Comparison of ENCODE assay signal across 8 cellular contexts in genomic region chr11:67468835-67469811, GRCh38. TPM values are rescaled to one million over a fixed set of nuclear protein-coding genes. Genes with fewer than 3 reads are reported as not detected.
DNase-seq lines count a peak whose midpoint lies in the region; ATAC-seq, FAIRE-seq and TF ChIP-seq lines count a peak whose summit lies in the region.

TMEM134 (minus strand) TSS chr11:67469251; CDS start chr11:67469192, 59 bp downstream.

- CTCF ChIA-PET in WTC11 (lab: Charles Lee), result interaction anchor here (0.6 to 2.8 kb wide), 16 partner anchors 8 to 145 kb away, joined by 3 to 28 read pairs (median 4); partner anchors contain the start of genes CLCF1, PITPNM1, POLD4 and PPP1CA

- peaks cover 4% of the 10 kb centered on the region for H3K79me2 ChIP-seq in smooth muscle cell (ENCODE audit: low read depth)

- WGBS in smooth muscle cell (ENCODE audit: low lambda C conversion rate), result 10% methylated on average over 37 of the region's 81 CpGs

- peak within 1 kb of the TSS; percentile 89 for H3K9ac ChIP-seq in smooth muscle cell (ENCODE audit: low read depth)

- H3K4me1 ChIP-seq in smooth muscle cell (ENCODE audit: low read depth), result peaks cover 4% of the 10 kb centered on the region

- H3K4me3 ChIP-seq in bronchial epithelial cell (ENCODE audit: low read depth, low read length) (peak within 1 kb of the TSS; percentile 90), smooth muscle cell (peak within 1 kb of the TSS; percentile 78)

- TF ChIP-seq CTCF in WTC11 (IDR thresholded peaks at IDR 0.05) (no peak), bronchial epithelial cell (IDR thresholded peaks at IDR 0.05; ENCODE audit: insufficient read depth, low read length, severe bottlenecking) (peak; percentile 55), smooth muscle cell (IDR thresholded peaks at IDR 0.05; ENCODE audit: borderline replicate concordance, insufficient read depth, poor library complexity, severe bottlenecking) (peak; percentile 32)

- peak within 1 kb of the TSS; percentile 86 for H3K27ac ChIP-seq in smooth muscle cell (ENCODE audit: low read depth)

- peak; percentile 46 for ATAC-seq in GM18519 (IDR thresholded peaks at IDR 0.05; ENCODE audit: low FRiP score, unreplicated experiment)
- peak; percentile 54 for ATAC-seq in HG03066 (IDR thresholded peaks at IDR 0.05; ENCODE audit: low read depth, unreplicated experiment)
- peak; percentile 77 for ATAC-seq in WTC11

- 0 out of 2 replicates have a peak within 1 kb of the TSS, but pooled peaks have one; percentile 42 for H3K27ac Mint-ChIP-seq in WTC11

- H3K9me3 ChIP-seq in smooth muscle cell (replicated peaks; ENCODE audit: low read depth), result no peaks in the 10 kb centered on the region

- peaks cover 23% of the 10 kb centered on the region for H3K4me1 Mint-ChIP-seq in WTC11

- H3K9me3 Mint-ChIP-seq in WTC11, result no peaks in the 10 kb centered on the region

- peak within 1 kb of the TSS; percentile 97 for H3K4me2 ChIP-seq in smooth muscle cell

- H3K27me3 ChIP-seq in bronchial epithelial cell (ENCODE audit: control insufficient read depth, insufficient read depth, low read length) (no peaks in the 10 kb centered on the region), smooth muscle cell (ENCODE audit: low read depth) (no peaks in the 10 kb centered on the region)

- H3F3A ChIP-seq in smooth muscle cell (ENCODE audit: low read depth), result no peaks in the 10 kb centered on the region

- no peak for FAIRE-seq in bronchial epithelial cell (lab: Jason Lieb, UNC)

- H4K20me1 ChIP-seq in smooth muscle cell (ENCODE audit: low read depth), result no peaks in the 10 kb centered on the region

- H2AFZ ChIP-seq in smooth muscle cell (ENCODE audit: low read depth), result peak within 1 kb of the TSS; percentile 96

- DNase-seq in A172 (ENCODE audit: low spot score), result peak; percentile 79
- DNase-seq in NCI-H2171 treated with DMSO at 0.1 percent for 48 hours (lab: John Stamatoyannopoulos, UW), result peak; percentile 85
- DNase-seq in WTC11 (ENCODE audit: low spot score), result peak; percentile 92
- DNase-seq in bronchial epithelial cell (ENCODE audit: low read depth), result peak; percentile 61
- peak; percentile 96 for DNase-seq in iPS-NIHi7 (ENCODE audit: extremely low spot score)
- DNase-seq in smooth muscle cell (lab: John Stamatoyannopoulos, UW; ENCODE audit: unreplicated experiment), result peak; percentile 86

- H3K27me3 Mint-ChIP-seq in WTC11 (ENCODE audit: low read depth), result peaks cover 13% of the 10 kb centered on the region

- POLR2A ChIA-PET in WTC11 (lab: Charles Lee), result interaction anchor here (0.6 to 1.7 kb wide), 10 partner anchors 10 to 115 kb away, joined by 3 to 8 read pairs (median 4); partner anchors contain the start of genes AIP, CORO1B, PPP1CA and PTPRCAP

- H3K4me3 Mint-ChIP-seq in WTC11, result peak within 1 kb of the TSS; percentile 87

- H3K36me3 ChIP-seq in bronchial epithelial cell (ENCODE audit: control insufficient read depth, insufficient read depth, low read length) (peaks cover 7% of the 10 kb centered on the region), smooth muscle cell (ENCODE audit: low read depth) (no peaks in the 10 kb centered on the region)

- H3K36me3 Mint-ChIP-seq in WTC11, result no peaks in the 10 kb centered on the region

TF ChIP-seq in WTC11, 78 proteins besides CTCF, POLR2A, EP300 and RAD21 (continues in another document):
- 0 out of 2 replicates have a peak, but pooled peaks have one; percentile 44 for TF ChIP-seq GABPB1 (CRISPR knock-in tag; IDR thresholded peaks at IDR 0.05)
- 0 out of 2 replicates have a peak, but pooled peaks have one; percentile 21 for TF ChIP-seq ZNF263 (CRISPR knock-in tag; IDR thresholded peaks at IDR 0.05; ENCODE audit: low read depth)
- peak; percentile 48; the same call in 1 of the 2 replicates for TF ChIP-seq USF1 (CRISPR knock-in tag; IDR thresholded peaks at IDR 0.05)
- TF ChIP-seq TP53 (CRISPR knock-in tag; IDR thresholded peaks at IDR 0.05), result 0 out of 2 replicates have a peak, but pooled peaks have one; percentile 70
- 0 out of 2 replicates have a peak, but pooled peaks have one; percentile 14 for TF ChIP-seq MAX (CRISPR knock-in tag; IDR thresholded peaks at IDR 0.05)
- TF ChIP-seq ZNF532 (CRISPR knock-in tag; IDR thresholded peaks at IDR 0.05; ENCODE audit: borderline replicate concordance), result 0 out of 2 replicates have a peak, but pooled peaks have one; percentile 59
- TF ChIP-seq HMGXB4 (CRISPR knock-in tag; IDR thresholded peaks at IDR 0.05), result peak; percentile 33; the same call in 1 of the 2 replicates
- TF ChIP-seq E2F5 (CRISPR knock-in tag; IDR thresholded peaks at IDR 0.05), result 0 out of 2 replicates have a peak, but pooled peaks have one; percentile 11
- no peak for TF ChIP-seq ERG (CRISPR knock-in tag; IDR thresholded peaks at IDR 0.05)

RNA-seq across cellular contexts. Expression of gene TMEM134, which starts in this region (rescaled TPM):
- total RNA-seq in A172 (2014; rRNA removed; shearing (Covaris generic)), result 14.0 and 20.0 TPM in 2 replicates
- 55.6 to 61.1 TPM (median 59.6 TPM) in 3 replicates for total RNA-seq in WTC11 (2021)
- 38.2 and 48.9 TPM in 2 replicates for total RNA-seq in bronchial epithelial cell
- 88.3 and 135 TPM in 2 replicates for total RNA-seq in smooth muscle cell
- polyA plus RNA-seq in smooth muscle cell, result 114 and 149 TPM in 2 replicates

Comparison
In these comparisons a context has a peak if more than half of its experiments do, and no peak if none do; other contexts are left out.
1. Peak in every context shown above with its lines: DNase-seq, ATAC-seq, H3K4me3 ChIP-seq and H3K27ac ChIP-seq.